ENCODE assay signal across 8 cellular contexts in genomic region chr3:184016820-184017671, GRCh38. TPM values are rescaled to one million over a fixed set of nuclear protein-coding genes. Genes with fewer than 3 reads are reported as not detected.
DNase-seq lines count a peak whose midpoint lies in the region; ATAC-seq and TF ChIP-seq lines count a peak whose summit lies in the region.

No MANE protein-coding gene starts in this region.

- H3K9me3 ChIP-seq in HCT116 (ENCODE audit: control insufficient read depth in 1 of 2, insufficient read depth in 1 of 2, low read depth in 1 of 2, low read length in 2 of 2) = no peaks in the 10 kb centered on the region
- no peaks in the 10 kb centered on the region for H3K9me3 ChIP-seq in MG63
- no peaks in the 10 kb centered on the region for H3K9me3 ChIP-seq in smooth muscle cell (replicated peaks; ENCODE audit: low read depth)

- peaks cover 5 to 10% of the 10 kb centered on the region in 2 donors for H3K27me3 Mint-ChIP-seq in T-cell

- H3K27ac Mint-ChIP-seq in T-cell = peak overlapping the region; percentile 86 to 94

- peak overlapping the region; percentile 70 for H3K9ac ChIP-seq in HCT116 (ENCODE audit: low read length)
- peak overlapping the region; percentile 54 for H3K9ac ChIP-seq in smooth muscle cell (ENCODE audit: low read depth)

- no peak for TF ChIP-seq POLR2A in HCT116 (IDR thresholded peaks at IDR 0.05; ENCODE audit: borderline replicate concordance, extremely low read depth, insufficient read depth, insufficient read length)

- H3F3A ChIP-seq in smooth muscle cell (ENCODE audit: low read depth) = peaks cover 11% of the 10 kb centered on the region

- RAD21 ChIA-PET in HCT116 (lab: Charles Lee; ENCODE audit: low non-redundant PET in 1 of 2, low total read pairs in 2 of 2, uncharacterized antibody in 2 of 2, unreplicated experiment in 2 of 2) = interaction anchor here in 1 of 2 experiments (0.7 kb wide), 1 partner anchor 113 kb away, joined by 3 read pairs; no protein-coding TSS in a partner anchor

- peaks cover 17% of the 10 kb centered on the region for H3K36me3 Mint-ChIP-seq in T-cell

- no peaks in the 10 kb centered on the region for H3K9me2 ChIP-seq in HCT116 (ENCODE audit: insufficient read depth)

- no peaks in the 10 kb centered on the region for H4K20me1 ChIP-seq in HCT116 (ENCODE audit: insufficient read depth)
- no peaks in the 10 kb centered on the region for H4K20me1 ChIP-seq in smooth muscle cell (ENCODE audit: low read depth)

- H3K4me3 Mint-ChIP-seq in T-cell = peak overlapping the region; percentile 100

- H3K9me3 Mint-ChIP-seq in T-cell = no peaks in the 10 kb centered on the region

- TF ChIP-seq RAD21 in HCT116 (IDR thresholded peaks at IDR 0.05; ENCODE audit: low read depth) = peak; percentile 79

- intact Hi-C loops in HCT116 (cut with micrococcal nuclease) = loop anchor here (1.0 to 10.0 kb wide), 3 partner anchors 113 to 268 kb away; no protein-coding TSS in a partner anchor

- H3K4me3 ChIP-seq in HCT116 (replicated peaks in 1 of 2; ENCODE audit: low read depth in 1 of 2, low read length in 2 of 2) (peak overlapping the region; percentile 83 to 100), MG63 (peak overlapping the region; percentile 100), brain microvascular endothelial cell (ENCODE audit: low read depth, low read length) (peak overlapping the region; percentile 100), smooth muscle cell (peak overlapping the region; percentile 98)

- H3K4me1 ChIP-seq in HCT116 (ENCODE audit: control insufficient read depth in 1 of 2, insufficient read depth in 2 of 2, low read length in 2 of 2) = peaks cover 4 to 13% of the 10 kb centered on the region in 2 experiments; a peak in 3 of 4 replicates
- peaks cover 11% of the 10 kb centered on the region for H3K4me1 ChIP-seq in smooth muscle cell (ENCODE audit: low read depth)

- TF ChIP-seq CTCF in HCT116 (IDR thresholded peaks at IDR 0.05 in 2 of 3, conservative IDR thresholded peaks at IDR 0.05 in 1 of 3; ENCODE audit: borderline replicate concordance in 1 of 3, insufficient read depth in 1 of 3, low read depth in 2 of 3, low read length in 2 of 3) (peak; percentile 55 to 93 (median 72)), brain microvascular endothelial cell (IDR thresholded peaks at IDR 0.05; ENCODE audit: low read depth, low read length, missing control alignments) (peak; percentile 53), smooth muscle cell (IDR thresholded peaks at IDR 0.05; ENCODE audit: borderline replicate concordance, insufficient read depth, poor library complexity, severe bottlenecking) (peak; percentile 99)

- peak overlapping the region; percentile 99 for H2AFZ ChIP-seq in HCT116 (ENCODE audit: low read depth, low read length, poor library complexity, severe bottlenecking)
- peak overlapping the region; percentile 96 for H2AFZ ChIP-seq in smooth muscle cell (ENCODE audit: low read depth)

- H3K36me3 ChIP-seq in HCT116 (ENCODE audit: control insufficient read depth in 1 of 2, insufficient read depth in 2 of 2, low read length in 2 of 2) = no peaks in the 10 kb centered on the region
- peaks cover 19% of the 10 kb centered on the region for H3K36me3 ChIP-seq in MG63
- peaks cover 4% of the 10 kb centered on the region for H3K36me3 ChIP-seq in brain microvascular endothelial cell (replicated peaks)
- peaks cover 2% of the 10 kb centered on the region for H3K36me3 ChIP-seq in smooth muscle cell (ENCODE audit: low read depth)

- H3K27ac ChIP-seq in HCT116 (ENCODE audit: low read depth, low read length) (peak overlapping the region; percentile 71), brain microvascular endothelial cell (peak overlapping the region; percentile 61), smooth muscle cell (ENCODE audit: low read depth) (peak overlapping the region; percentile 7)

- H3K27me3 ChIP-seq in HCT116 (ENCODE audit: insufficient read depth, low read length) (no peaks in the 10 kb centered on the region), MG63 (no peaks in the 10 kb centered on the region; the same call in 1 of the 2 replicates), brain microvascular endothelial cell (replicated peaks) (no peaks in the 10 kb centered on the region), smooth muscle cell (ENCODE audit: low read depth) (no peaks in the 10 kb centered on the region)

- peak; percentile 26 for DNase-seq in DMS153 treated with DMSO at 0.1 percent for 48 hours (lab: John Stamatoyannopoulos, UW; ENCODE audit: unreplicated experiment)
- DNase-seq in DMS153 (lab: John Stamatoyannopoulos, UW) = no peak
- peak; percentile 21 for DNase-seq in HCT116 (ENCODE audit: low read depth, low spot score)
- peak; percentile 73 for DNase-seq in MG63
- peak in 12 of 34 experiments; percentile 3 to 56 (median 23) for DNase-seq in T-cell
- DNase-seq in brain microvascular endothelial cell = no peak
- DNase-seq in iPS-NIHi11 (ENCODE audit: low spot score) = peak; percentile 92
- DNase-seq in smooth muscle cell (lab: John Stamatoyannopoulos, UW; ENCODE audit: unreplicated experiment) = peak; percentile 46

- TSS peak; percentile 39 for BruUV-seq in HCT116 (replicated peaks; lab: Mats Ljungman, UMichigan)

- CTCF ChIA-PET in HCT116 (lab: Charles Lee) (interaction anchor here (0.9 to 2.0 kb wide), 8 partner anchors 11 to 272 kb away, joined by 3 to 11 read pairs (median 4); partner anchors contain the start of gene PARL), T-cell (lab: Charles Lee) (interaction anchor here (0.6 to 1.5 kb wide), 5 partner anchors 10 to 305 kb away, joined by 3 to 7 read pairs (median 4); partner anchors contain the start of gene PARL (in 1 of the 2))

- H3K4me1 Mint-ChIP-seq in T-cell = peaks cover 21 to 27% (median 25%) of the 10 kb centered on the region in 3 donors

- H3K79me2 ChIP-seq in HCT116 (ENCODE audit: insufficient read depth, low read length) (no peaks in the 10 kb centered on the region; the same call in 1 of the 2 replicates), smooth muscle cell (ENCODE audit: low read depth) (peaks cover 16% of the 10 kb centered on the region)

- peak overlapping the region; percentile 82 for H3K4me2 ChIP-seq in HCT116 (ENCODE audit: low read length)
- H3K4me2 ChIP-seq in smooth muscle cell = peak overlapping the region; percentile 91

- WGBS in smooth muscle cell (ENCODE audit: low lambda C conversion rate) = 18% methylated on average over 54 of the region's 57 CpGs

- POLR2A ChIA-PET in HCT116 (lab: Charles Lee) (interaction anchor here (1.0 to 1.2 kb wide), 3 partner anchors 11 to 33 kb away, joined by 3 to 5 read pairs (median 4); no protein-coding TSS in a partner anchor), T-cell (lab: Charles Lee) (no interaction called here)

- ATAC-seq in HCT116 (peak; percentile 88), T-cell (replicated peaks in 1 of 4) (peak; percentile 70 to 76 (median 72))

- in situ Hi-C loops in brain microvascular endothelial cell (cut with HindIII; ENCODE audit: low pct_ligation_motif_present, low sequenced_read_pairs) = no loop called here

TF ChIP-seq in HCT116, 20 proteins besides CTCF, POLR2A, EP300 and RAD21:
- no peak for TF ChIP-seq CEBPB (IDR thresholded peaks at IDR 0.05; ENCODE audit: low read depth)
- TF ChIP-seq POLR2AphosphoS5 (IDR thresholded peaks at IDR 0.05; ENCODE audit: low read depth, low read length) = no peak
- 0 out of 2 replicates have a peak, but pooled peaks have one; percentile 30 for TF ChIP-seq ZFX (IDR thresholded peaks at IDR 0.05)

RNA-seq across cellular contexts. Expression of gene ABCC5, which starts 0.6 kb away (rescaled TPM):
- total RNA-seq in HCT116 (2021; ENCODE audit: unreplicated experiment) (16.9 TPM), T-cell (10 to 100 TPM; 17.6 to 34.3 (median 30.2) TPM), smooth muscle cell (20.0 and 24.8 TPM in 2 replicates)
- polyA plus RNA-seq in HCT116 (2012) = 4.9 and 6.4 TPM in 2 replicates
- 6.6 and 7.9 TPM in 2 replicates for total RNA-seq in MG63 (2014; rRNA removed; shearing (Covaris generic); ENCODE audit: low replicate concordance)
- 18.2 and 18.5 TPM in 2 replicates for polyA plus RNA-seq in smooth muscle cell

RNA-seq across cellular contexts. Expression of gene HTR3D, which starts 14.5 kb away (rescaled TPM):
- not detected for total RNA-seq in HCT116 (2021; ENCODE audit: unreplicated experiment)
- not detected in 2 replicates for polyA plus RNA-seq in HCT116 (2012)
- not detected in 2 replicates for total RNA-seq in MG63 (2014; rRNA removed; shearing (Covaris generic); ENCODE audit: low replicate concordance)
- total RNA-seq in T-cell = not detected
- not detected in 2 replicates for total RNA-seq in smooth muscle cell
- polyA plus RNA-seq in smooth muscle cell = not detected in 2 replicates

RNA-seq across cellular contexts. Expression of gene HTR3C, which starts 35.8 kb away (rescaled TPM):
- total RNA-seq in HCT116 (2021; ENCODE audit: unreplicated experiment) (not detected), T-cell (not detected), smooth muscle cell (not detected in 2 replicates)
- not detected in 2 replicates for polyA plus RNA-seq in HCT116 (2012)
- total RNA-seq in MG63 (2014; rRNA removed; shearing (Covaris generic); ENCODE audit: low replicate concordance) = not detected in 2 replicates
- polyA plus RNA-seq in smooth muscle cell = not detected in 2 replicates

Comparison
In these comparisons a context has a peak if more than half of its experiments do, and no peak if none do; other contexts are left out.
1. DNase-seq: peak in DMS153 treated with DMSO at 0.1 percent for 48 hours (single experiment), HCT116 (single experiment), MG63 (single experiment), iPS-NIHi11 (single experiment) and smooth muscle cell (single experiment); none in DMS153 (single experiment) and brain microvascular endothelial cell (single experiment).
2. H3K27ac ChIP-seq: peak in every context shown above with its lines; median percentile 71 in HCT116; 61 in brain microvascular endothelial cell; 7 in smooth muscle cell.
3. Peak in every context shown above with its lines, with median percentiles within 50 percentile points of each other: H3K4me3 ChIP-seq and CTCF ChIP-seq.